Comparison of ENCODE assay signal across 22 cellular contexts in the genomic region with DNA sequence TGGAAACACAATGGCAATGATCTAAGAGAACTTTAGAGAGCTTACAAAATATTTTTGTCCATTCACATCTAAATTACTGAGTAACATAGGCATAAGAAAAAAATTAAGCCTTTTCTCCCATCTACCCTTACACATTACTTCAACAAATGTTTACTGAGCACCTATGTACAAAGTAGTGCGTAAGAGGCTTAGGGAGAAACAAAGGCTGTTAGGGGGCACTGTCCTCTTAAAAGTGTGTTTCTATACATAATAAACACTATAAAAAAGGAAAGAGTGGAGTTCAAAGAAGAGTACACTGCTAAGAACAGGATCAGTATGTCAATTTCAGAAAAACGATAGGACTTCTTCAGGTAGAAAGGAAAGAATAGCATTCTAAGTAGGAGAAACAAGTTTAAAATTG.
"Had no signal": no experiment of that assay in that cellular context is flagged by ENCODE, and none has a peak within 500 bp of the region (broad histone marks: within the 10 kb centered on the region; RNA-seq: fewer than 3 reads in every experiment).

No MANE protein-coding gene starts in this region.

- H3K36me3 Mint-ChIP-seq: natural killer cell treated with Interleukin-12 subunit alpha and Interleukin-12 subunit beta and Interleukin-15 and Interleukin-18, amount 100 ng/mL, for 72 hours had no signal

- H3K9me3 ChIP-seq: adrenal gland, left lung had no signal

- H3K4me3 ChIP-seq: adrenal gland, left lung had no signal

- H3K27me3 Mint-ChIP-seq: activated CD4-positive, alpha-beta T cell treated with anti-CD3 and anti-CD28 coated beads, Interleukin-2, amount 10 ng/mL, durations not matched to agents 24 days and 14 days; activated naive CD4-positive, alpha-beta T cell treated with anti-CD3 and anti-CD28 coated beads, Interleukin-2, amount 10 ng/mL, durations not matched to agents 7 days and 5 days; natural killer cell treated with Interleukin-12 subunit alpha and Interleukin-12 subunit beta and Interleukin-15 and Interleukin-18, amount 100 ng/mL, for 72 hours; type B pancreatic cell had no signal

- DNase-seq: activated CD4-positive, alpha-beta T cell treated with anti-CD3 and anti-CD28 coated beads, Interleukin-2, amount 10 ng/mL, durations not matched to agents 24 days and 14 days; activated CD4-positive, CD25-positive, alpha-beta regulatory T cell; activated CD8-positive, alpha-beta memory T cell treated with anti-CD3 and anti-CD28 coated beads, Interleukin-2, amount 50 U/mL, for 48 hours; activated CD8-positive, alpha-beta T cell treated with anti-CD3 and anti-CD28 coated beads, Interleukin-2, amount 10 ng/mL, durations not matched to agents 7 days and 5 days; activated naive CD4-positive, alpha-beta T cell treated with anti-CD3 and anti-CD28 coated beads, Interleukin-2, amount 10 ng/mL, durations not matched to agents 7 days and 5 days; adrenal gland; foreskin fibroblast; hypothalamus; kidney; left lung; mammary epithelial cell; nucleus accumbens; right cardiac atrium; small intestine; stimulated activated CD4-positive, alpha-beta T cell treated with anti-CD3 and anti-CD28 coated beads, Interleukin-4, amount 100 ng/mL, for 4 hours; stimulated activated CD8-positive, alpha-beta memory T cell treated with anti-CD3 and anti-CD28 coated beads, Interleukin-4, amount 100 ng/mL, for 48 hours; stimulated activated naive CD8-positive, alpha-beta T cell treated with anti-CD3 and anti-CD28 coated beads, Interleukin-15, Interleukin-2, amounts not matched to agents 100 U/mL and 50 U/mL, for 24 hours had no signal

- H3K27ac Mint-ChIP-seq: activated CD4-positive, alpha-beta T cell treated with anti-CD3 and anti-CD28 coated beads, Interleukin-2, amount 10 ng/mL, durations not matched to agents 24 days and 14 days; activated CD8-positive, alpha-beta T cell treated with anti-CD3 and anti-CD28 coated beads, Interleukin-2, amount 10 ng/mL, durations not matched to agents 7 days and 5 days; activated naive CD4-positive, alpha-beta T cell treated with anti-CD3 and anti-CD28 coated beads, Interleukin-2, amount 10 ng/mL, durations not matched to agents 7 days and 5 days; activated T-helper 1 cell treated with anti-CD3 and anti-CD28 coated beads, Interleukin-12 subunit alpha, Interleukin-12 subunit beta, Interleukin-2, Interleukin-4 antibody, amounts not matched to agents 30 ng/mL and 10 ng/mL and 1 ng/mL, durations not matched to agents 14 hours and 24 hours and 36 hours had no signal

- H3K9me3 Mint-ChIP-seq: activated CD4-positive, alpha-beta T cell treated with anti-CD3 and anti-CD28 coated beads, Interleukin-2, amount 10 ng/mL, durations not matched to agents 24 days and 14 days; activated naive CD4-positive, alpha-beta T cell treated with anti-CD3 and anti-CD28 coated beads, Interleukin-2, amount 10 ng/mL, durations not matched to agents 7 days and 5 days; activated T-helper 1 cell treated with anti-CD3 and anti-CD28 coated beads, Interleukin-12 subunit alpha, Interleukin-12 subunit beta, Interleukin-2, Interleukin-4 antibody, amounts not matched to agents 30 ng/mL and 10 ng/mL and 1 ng/mL, durations not matched to agents 14 hours and 24 hours and 36 hours; natural killer cell treated with Interleukin-12 subunit alpha and Interleukin-12 subunit beta and Interleukin-15 and Interleukin-18, amount 100 ng/mL, for 72 hours; type B pancreatic cell had no signal

- H3K27me3 ChIP-seq: adrenal gland, left lung had no signal

- FAIRE-seq: colon, endothelial cell of umbilical vein, kidney, small intestine had no signal

- H3K4me3 Mint-ChIP-seq: activated CD4-positive, alpha-beta T cell treated with anti-CD3 and anti-CD28 coated beads, Interleukin-2, amount 10 ng/mL, durations not matched to agents 24 days and 14 days; activated CD8-positive, alpha-beta T cell treated with anti-CD3 and anti-CD28 coated beads, Interleukin-2, amount 10 ng/mL, durations not matched to agents 7 days and 5 days; activated naive CD4-positive, alpha-beta T cell treated with anti-CD3 and anti-CD28 coated beads, Interleukin-2, amount 10 ng/mL, durations not matched to agents 7 days and 5 days; activated T-helper 1 cell treated with anti-CD3 and anti-CD28 coated beads, Interleukin-12 subunit alpha, Interleukin-12 subunit beta, Interleukin-2, Interleukin-4 antibody, amounts not matched to agents 30 ng/mL and 10 ng/mL and 1 ng/mL, durations not matched to agents 14 hours and 24 hours and 36 hours; natural killer cell treated with Interleukin-12 subunit alpha and Interleukin-12 subunit beta and Interleukin-15 and Interleukin-18, amount 100 ng/mL, for 72 hours; type B pancreatic cell had no signal

- H3K36me3 ChIP-seq: adrenal gland, left lung had no signal

- H3K27ac ChIP-seq: adrenal gland, left lung had no signal

- ATAC-seq: activated CD8-positive, alpha-beta T cell treated with anti-CD3 and anti-CD28 coated beads, Interleukin-2, amount 10 ng/mL, durations not matched to agents 7 days and 5 days; left lung; natural killer cell treated with Interleukin-12 subunit alpha and Interleukin-12 subunit beta and Interleukin-15 and Interleukin-18, amount 100 ng/mL, for 72 hours; right cardiac atrium; stimulated activated naive CD8-positive, alpha-beta T cell treated with anti-CD3 and anti-CD28 coated beads, Interleukin-15, Interleukin-2, amounts not matched to agents 100 U/mL and 50 U/mL, for 24 hours had no signal
